In the genomic region with DNA sequence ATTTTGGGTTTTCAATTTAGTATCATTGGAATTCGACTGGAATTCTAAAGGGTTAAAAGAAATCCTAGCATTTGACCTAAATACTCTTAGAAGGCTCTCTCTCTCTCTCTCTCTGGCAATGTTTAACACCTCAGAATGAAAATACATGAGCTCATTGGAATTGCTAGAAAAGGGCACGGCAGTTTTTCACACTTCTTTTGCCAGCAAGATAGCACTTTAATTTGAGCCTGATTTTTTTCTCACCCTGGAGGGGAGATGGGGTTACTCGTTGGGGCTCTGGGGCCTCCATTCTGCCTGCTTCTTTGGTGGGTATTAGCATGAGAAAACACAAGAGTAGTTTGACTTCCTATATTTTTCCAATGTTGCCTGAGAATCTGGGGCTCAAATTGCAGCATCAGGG, we compare ENCODE assay signal across 22 cellular contexts. TPM values are rescaled to one million over a fixed set of nuclear protein-coding genes. Genes with fewer than 3 reads are reported as not detected.
DNase-seq lines count a peak whose midpoint lies in the region; ATAC-seq, FAIRE-seq and TF ChIP-seq lines count a peak whose summit lies in the region.
"Had no signal": no experiment of that assay in that cellular context is flagged by ENCODE, and none has a peak within 500 bp of the region (broad histone marks: within the 10 kb centered on the region; RNA-seq: fewer than 3 reads in every experiment).

No MANE protein-coding gene starts in this region.

- DNase-seq in endothelial cell of umbilical vein (ENCODE audit: low read depth, low spot score), result no peak
- no peak for DNase-seq in neural progenitor cell (ENCODE audit: low spot score)
- no peak for DNase-seq in GM10266 (ENCODE audit: extremely low spot score)
- DNase-seq in activated CD4-positive, alpha-beta T cell treated with anti-CD3 and anti-CD28 coated beads for 36 hours, result no peak
- no peak for DNase-seq in sciatic nerve (ENCODE audit: low spot score)
- DNase-seq: activated CD8-positive, alpha-beta memory T cell treated with anti-CD3 and anti-CD28 coated beads, Interleukin-2, amount 50 U/mL, for 4 hours; activated naive CD4-positive, alpha-beta T cell; CD8-positive, alpha-beta memory T cell; dorsolateral prefrontal cortex; heart right ventricle; kidney; mucosa of descending colon; NCI-H1436 treated with DMSO at 0.1 percent for 48 hours; NCI-H2227 treated with DMSO at 0.1 percent for 48 hours; ovary; SHP77 treated with DMSO at 0.1 percent for 48 hours; small intestine; upper lobe of right lung had no signal

- no peak overlapping the region for H3K4me3 Mint-ChIP-seq in neural progenitor cell
- H3K4me3 Mint-ChIP-seq in activated CD4-positive, alpha-beta T cell treated with anti-CD3 and anti-CD28 coated beads for 36 hours, result no peak overlapping the region
- H3K4me3 Mint-ChIP-seq: CD8-positive, alpha-beta memory T cell; stimulated activated effector memory CD8-positive, alpha-beta T cell treated with anti-CD3 and anti-CD28 coated beads, Interleukin-12 subunit alpha, Interleukin-12 subunit beta, amount 100 ng/mL, for 72 hours had no signal

- peak overlapping the region; percentile 66 for H3K27ac ChIP-seq in ACC112 (ENCODE audit: low read depth, low read length)
- H3K27ac ChIP-seq in HUES64 (ENCODE audit: low read depth, low read length), result peak overlapping the region; percentile 38; the same call in 1 of the 2 replicates
- H3K27ac ChIP-seq in endothelial cell of umbilical vein (ENCODE audit: insufficient read depth, low read depth, low read length), result peak overlapping the region; percentile 5
- H3K27ac ChIP-seq in neural progenitor cell, result no peak overlapping the region
- H3K27ac ChIP-seq: dorsolateral prefrontal cortex, heart right ventricle, ovary, upper lobe of right lung had no signal

- ATAC-seq in HG02623 (IDR thresholded peaks at IDR 0.05; ENCODE audit: unreplicated experiment) (no peak), sciatic nerve (no peak)
- ATAC-seq in activated CD4-positive, alpha-beta T cell treated with anti-CD3 and anti-CD28 coated beads for 36 hours, result no peak
- ATAC-seq: heart right ventricle; mucosa of descending colon; stimulated activated effector memory CD8-positive, alpha-beta T cell treated with anti-CD3 and anti-CD28 coated beads, Interleukin-12 subunit alpha, Interleukin-12 subunit beta, amount 100 ng/mL, for 72 hours; upper lobe of right lung had no signal

- peaks cover 2% of the 10 kb centered on the region for H3K36me3 Mint-ChIP-seq in neural progenitor cell
- H3K36me3 Mint-ChIP-seq in activated CD4-positive, alpha-beta T cell treated with anti-CD3 and anti-CD28 coated beads for 36 hours (ENCODE audit: low read depth), result no peaks in the 10 kb centered on the region
- H3K36me3 Mint-ChIP-seq: stimulated activated effector memory CD8-positive, alpha-beta T cell treated with anti-CD3 and anti-CD28 coated beads, Interleukin-12 subunit alpha, Interleukin-12 subunit beta, amount 100 ng/mL, for 72 hours had no signal

- H3K9ac ChIP-seq in HUES64 (ENCODE audit: low read depth, low read length), result 0 out of 2 replicates have a peak overlapping the region, but pooled peaks have one; percentile 1
- H3K9ac ChIP-seq in endothelial cell of umbilical vein (replicated peaks; ENCODE audit: extremely low read depth, insufficient read depth, low read length), result no peak overlapping the region
- H3K9ac ChIP-seq in neural progenitor cell, result no peak overlapping the region

- H3K4me2 ChIP-seq in endothelial cell of umbilical vein (ENCODE audit: insufficient read depth, low read length), result no peak overlapping the region
- H3K4me2 ChIP-seq in neural progenitor cell, result no peak overlapping the region

- CTCF ChIA-PET in endothelial cell of umbilical vein (lab: Charles Lee), result interaction anchor here (0.5 to 2.2 kb wide), 7 partner anchors 9 to 115 kb away, joined by 3 to 8 read pairs (median 3); no protein-coding TSS in a partner anchor
- CTCF ChIA-PET in activated CD4-positive, alpha-beta T cell treated with anti-CD3 and anti-CD28 coated beads for 36 hours (lab: Charles Lee), result no interaction called here

- H3K4me1 Mint-ChIP-seq in neural progenitor cell, result peaks cover 21% of the 10 kb centered on the region
- H3K4me1 Mint-ChIP-seq in activated CD4-positive, alpha-beta T cell treated with anti-CD3 and anti-CD28 coated beads for 36 hours, result no peaks in the 10 kb centered on the region
- H3K4me1 Mint-ChIP-seq: CD8-positive, alpha-beta memory T cell; stimulated activated effector memory CD8-positive, alpha-beta T cell treated with anti-CD3 and anti-CD28 coated beads, Interleukin-12 subunit alpha, Interleukin-12 subunit beta, amount 100 ng/mL, for 72 hours had no signal

- H3K9me3 Mint-ChIP-seq in neural progenitor cell, result peaks cover 7% of the 10 kb centered on the region
- peaks cover 8% of the 10 kb centered on the region for H3K9me3 Mint-ChIP-seq in activated CD4-positive, alpha-beta T cell treated with anti-CD3 and anti-CD28 coated beads for 36 hours (ENCODE audit: low read depth)

- no peaks in the 10 kb centered on the region for H3K27me3 Mint-ChIP-seq in neural progenitor cell (ENCODE audit: insufficient read depth, low read depth)
- peaks cover 4% of the 10 kb centered on the region for H3K27me3 Mint-ChIP-seq in activated CD4-positive, alpha-beta T cell treated with anti-CD3 and anti-CD28 coated beads for 36 hours

- peak overlapping the region; percentile 14; the same call in 1 of the 2 replicates for H3K4me3 ChIP-seq in ACC112 (ENCODE audit: low read depth, low read length)
- H3K4me3 ChIP-seq in HUES64 (ENCODE audit: low read length), result no peak overlapping the region
- no peak overlapping the region for H3K4me3 ChIP-seq in endothelial cell of umbilical vein (replicated peaks in 1 of 3; ENCODE audit: insufficient read depth in 1 of 3, low read depth in 1 of 3, low read length in 3 of 3)
- no peak overlapping the region for H3K4me3 ChIP-seq in neural progenitor cell
- H3K4me3 ChIP-seq: dorsolateral prefrontal cortex, heart right ventricle, mucosa of descending colon, ovary, upper lobe of right lung had no signal

- POLR2A ChIA-PET in endothelial cell of umbilical vein (lab: Charles Lee), result no interaction called here
- POLR2A ChIA-PET in activated CD4-positive, alpha-beta T cell treated with anti-CD3 and anti-CD28 coated beads for 36 hours (lab: Charles Lee), result no interaction called here

- peaks cover 4% of the 10 kb centered on the region for H3F3A ChIP-seq in neural progenitor cell (ENCODE audit: low read depth)

- H3K36me3 ChIP-seq in ACC112 (ENCODE audit: insufficient read depth, low read length) (no peaks in the 10 kb centered on the region), HUES64 (ENCODE audit: insufficient read depth, low read length) (no peaks in the 10 kb centered on the region), endothelial cell of umbilical vein (ENCODE audit: control insufficient read depth in 2 of 2, extremely low read depth in 1 of 2, insufficient read depth in 2 of 2, low read length in 2 of 2) (no peaks in the 10 kb centered on the region), neural progenitor cell (no peaks in the 10 kb centered on the region)
- H3K36me3 ChIP-seq: heart right ventricle, ovary, upper lobe of right lung had no signal

- FAIRE-seq in endothelial cell of umbilical vein (lab: Jason Lieb, UNC), result no peak
- FAIRE-seq: kidney, small intestine had no signal

- intact Hi-C loops in endothelial cell of umbilical vein (cut with micrococcal nuclease), result no loop called here
- intact Hi-C loops in activated CD4-positive, alpha-beta T cell treated with anti-CD3 and anti-CD28 coated beads for 36 hours (cut with DNase I, micrococcal nuclease), result no loop called here
- intact Hi-C loops in sciatic nerve (cut with DNase I), result no loop called here

- H2AFZ ChIP-seq in ACC112 (ENCODE audit: low read length, unreplicated experiment) (peak overlapping the region; percentile 90), endothelial cell of umbilical vein (ENCODE audit: low read depth, low read length) (no peak overlapping the region), neural progenitor cell (replicated peaks) (peak overlapping the region; percentile 14)

- no peak overlapping the region for H3K27ac Mint-ChIP-seq in neural progenitor cell
- H3K27ac Mint-ChIP-seq in activated CD4-positive, alpha-beta T cell treated with anti-CD3 and anti-CD28 coated beads for 36 hours, result no peak overlapping the region
- H3K27ac Mint-ChIP-seq: CD8-positive, alpha-beta memory T cell; stimulated activated effector memory CD8-positive, alpha-beta T cell treated with anti-CD3 and anti-CD28 coated beads, Interleukin-12 subunit alpha, Interleukin-12 subunit beta, amount 100 ng/mL, for 72 hours had no signal

- no TSS peak for BruUV-seq in endothelial cell of umbilical vein (replicated peaks; lab: Mats Ljungman, UMichigan)

- no peaks in the 10 kb centered on the region for H3K9me3 ChIP-seq in HUES64 (ENCODE audit: insufficient read depth, low read depth, low read length)
- H3K9me3 ChIP-seq in endothelial cell of umbilical vein (replicated peaks; ENCODE audit: control insufficient read depth, insufficient read depth, low read length), result no peaks in the 10 kb centered on the region
- no peaks in the 10 kb centered on the region for H3K9me3 ChIP-seq in neural progenitor cell (ENCODE audit: low read depth)
- H3K9me3 ChIP-seq: mucosa of descending colon, ovary, upper lobe of right lung had no signal

- H4K20me1 ChIP-seq in endothelial cell of umbilical vein (replicated peaks; ENCODE audit: control insufficient read depth, extremely low read depth, insufficient read depth, low read length) (no peaks in the 10 kb centered on the region), neural progenitor cell (ENCODE audit: low read depth) (no peaks in the 10 kb centered on the region)

- TF ChIP-seq CTCF in endothelial cell of umbilical vein (IDR thresholded peaks at IDR 0.05; ENCODE audit: extremely low read depth in 1 of 2, insufficient read depth in 1 of 2, low read depth in 1 of 2, low read length in 2 of 2) (no peak), neural progenitor cell (IDR thresholded peaks at IDR 0.05) (no peak), GM10266 (IDR thresholded peaks at IDR 0.05; ENCODE audit: control insufficient read depth, insufficient read depth, low read depth, missing control alignments) (no peak)

- H3K27me3 ChIP-seq in ACC112 (ENCODE audit: insufficient read depth, low read length) (no peaks in the 10 kb centered on the region), HUES64 (ENCODE audit: insufficient read depth, low read length) (no peaks in the 10 kb centered on the region), endothelial cell of umbilical vein (ENCODE audit: control insufficient read depth in 2 of 2, insufficient read depth in 2 of 2, low read length in 2 of 2) (no peaks in the 10 kb centered on the region), neural progenitor cell (no peaks in the 10 kb centered on the region)
- H3K27me3 ChIP-seq: ovary, upper lobe of right lung had no signal

- TF ChIP-seq POLR2A in endothelial cell of umbilical vein (IDR thresholded peaks at IDR 0.05; ENCODE audit: low read depth, low read length), result no peak

- H3K9me1 ChIP-seq in endothelial cell of umbilical vein (replicated peaks; ENCODE audit: control insufficient read depth, extremely low read depth, insufficient read depth, low read length), result no peaks in the 10 kb centered on the region

- peaks cover 27% of the 10 kb centered on the region for H3K4me1 ChIP-seq in ACC112 (ENCODE audit: control insufficient read depth, insufficient read depth, low read length, unreplicated experiment)
- H3K4me1 ChIP-seq in HUES64 (ENCODE audit: insufficient read depth, low read length), result peaks cover 18% of the 10 kb centered on the region
- peaks cover 9% of the 10 kb centered on the region for H3K4me1 ChIP-seq in endothelial cell of umbilical vein (ENCODE audit: control insufficient read depth, extremely low read depth, insufficient read depth, low read length)
- peaks cover 8% of the 10 kb centered on the region for H3K4me1 ChIP-seq in neural progenitor cell
- H3K4me1 ChIP-seq: upper lobe of right lung had no signal

- 30% methylated on average over 3 of the region's 3 CpGs for WGBS in HUES64

- dilution Hi-C loops in endothelial cell of umbilical vein (cut with MboI; ENCODE audit: extremely low pct_ligation_motif_present, low sequenced_read_pairs), result no loop called here

- H3K79me2 ChIP-seq in ACC112 (ENCODE audit: control insufficient read depth, insufficient read depth, low read length, unreplicated experiment) (no peaks in the 10 kb centered on the region), endothelial cell of umbilical vein (ENCODE audit: control insufficient read depth, insufficient read depth, low read length) (no peaks in the 10 kb centered on the region), neural progenitor cell (ENCODE audit: low read depth) (no peaks in the 10 kb centered on the region)

RNA-seq across cellular contexts. Expression of a gene that starts 22.8 kb away (rescaled TPM):
- polyA plus RNA-seq in HUES64 (2013, experiment 1 of 2), result 14.7 TPM
- 12.2 TPM for polyA plus RNA-seq in HUES64 (2013, experiment 2 of 2)
- total RNA-seq in endothelial cell of umbilical vein (0.18 and 0.37 TPM in 2 replicates), neural progenitor cell (ENCODE audit: low replicate concordance) (5.7 and 10.7 TPM in 2 replicates), sciatic nerve (74.6 TPM)
- 0.03 and 0.13 TPM in 2 replicates for polyA plus RNA-seq in endothelial cell of umbilical vein
- polyA plus RNA-seq in endothelial cell of umbilical vein (2011; cell fraction: cytosol; rRNA removed), result 0.25 and 0.28 TPM in 2 replicates
- 0.03 and 0.04 TPM in 2 replicates for polyA plus RNA-seq in endothelial cell of umbilical vein (2011; cell fraction: nucleus; rRNA removed)
- 5.7 and 7.9 TPM in 2 replicates for polyA plus RNA-seq in endothelial cell of umbilical vein (2012)
- 0.22 and 0.91 TPM in 2 replicates for polyA minus RNA-seq in endothelial cell of umbilical vein
- polyA minus RNA-seq in endothelial cell of umbilical vein (2011; cell fraction: cytosol; rRNA and poly(A)+ RNA removed), result 27.0 TPM
- 0.10 and 0.24 TPM in 2 replicates for polyA minus RNA-seq in endothelial cell of umbilical vein (2011; cell fraction: nucleus; rRNA and poly(A)+ RNA removed)
- total RNA-seq in activated CD4-positive, alpha-beta T cell treated with anti-CD3 and anti-CD28 coated beads for 36 hours, result under 1 TPM; 0.05 to 0.09 TPM
